ENCODE assay signal across 11 cellular contexts in the genomic region with DNA sequence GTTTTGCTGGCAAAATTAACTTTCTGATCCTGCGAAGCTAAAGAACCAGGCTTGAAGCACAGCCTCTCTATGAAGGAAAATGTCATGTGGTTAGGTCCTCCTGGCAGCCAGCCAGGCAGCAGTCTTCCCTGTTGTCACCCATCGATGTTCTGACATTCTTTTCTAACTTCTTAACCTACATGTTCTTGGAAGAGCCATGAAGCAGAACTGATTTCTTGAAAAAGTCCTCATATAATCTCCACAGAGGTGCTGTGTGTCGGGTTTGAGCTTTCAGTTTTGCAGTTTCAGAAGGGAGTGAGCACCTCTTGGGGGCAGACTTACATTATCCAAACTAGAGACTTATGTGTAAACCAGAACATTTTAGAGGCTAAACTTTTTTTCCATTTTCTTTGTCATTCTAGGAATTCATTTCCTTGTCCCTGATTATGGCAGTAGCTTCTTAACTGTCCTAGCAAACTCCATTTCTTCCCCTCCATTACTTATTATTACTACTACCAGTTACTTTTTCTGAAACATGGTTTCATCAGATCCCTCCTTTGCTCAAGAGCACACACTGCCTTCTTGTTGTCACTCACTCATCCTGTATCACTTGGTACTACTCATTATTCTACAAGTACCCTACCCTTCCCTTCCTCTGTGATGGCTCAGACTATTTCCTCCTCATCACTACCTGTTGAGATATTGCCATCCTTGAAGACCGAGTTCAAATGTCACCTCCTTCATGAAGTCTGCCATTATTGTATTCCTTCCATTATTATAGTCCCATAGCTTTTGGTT. TPM values are rescaled to one million over a fixed set of nuclear protein-coding genes. Genes with fewer than 3 reads are reported as not detected.
DNase-seq lines count a peak whose midpoint lies in the region; ATAC-seq and TF ChIP-seq lines count a peak whose summit lies in the region.
"Had no signal": no experiment of that assay in that cellular context is flagged by ENCODE, and none has a peak within 500 bp of the region (broad histone marks: within the 10 kb centered on the region; RNA-seq: fewer than 3 reads in every experiment).

No MANE protein-coding gene starts in this region.

- H3K27ac ChIP-seq in lower lobe of right lung (no peak overlapping the region), PC-3 (ENCODE audit: low read length) (no peak overlapping the region), vagina (no peak overlapping the region)
- H3K27ac ChIP-seq: parathyroid adenoma had no signal

- H3K79me2 ChIP-seq in PC-3 (ENCODE audit: low read length): no peaks in the 10 kb centered on the region
- H3K79me2 ChIP-seq: parathyroid adenoma had no signal

- no peaks in the 10 kb centered on the region for H3F3A ChIP-seq in PC-3 (ENCODE audit: low read length, unreplicated experiment)

- intact Hi-C loops in lower lobe of right lung (cut with DNase I): loop anchor here (2.0 kb wide), 1 partner anchor 103 kb away; the partner anchor contains the start of genes CCDC142 and TTC31
- intact Hi-C loops in PC-3 (cut with micrococcal nuclease): loop anchor here (5.0 kb wide), 2 partner anchors 53 to 118 kb away; partner anchors contain the start of gene MOGS
- intact Hi-C loops in vagina (cut with DNase I): loop anchor here (2.0 kb wide), 1 partner anchor 103 kb away; the partner anchor contains the start of genes CCDC142 and TTC31

- POLR2A ChIA-PET in PC-3 (lab: Charles Lee; ENCODE audit: unreplicated experiment): no interaction called here

- TF ChIP-seq CTCF in lower lobe of right lung (IDR thresholded peaks at IDR 0.05) (no peak), PC-3 (conservative IDR thresholded peaks at IDR 0.05; ENCODE audit: low read depth, low read length) (no peak), vagina (IDR thresholded peaks at IDR 0.05) (no peak)

- no peaks in the 10 kb centered on the region for H4K20me1 ChIP-seq in PC-3 (ENCODE audit: low read length)

- H3K4me3 ChIP-seq in lower lobe of right lung: no peak overlapping the region
- no peak overlapping the region for H3K4me3 ChIP-seq in PC-3 (ENCODE audit: low read length)
- H3K4me3 ChIP-seq in vagina: no peak overlapping the region

- CTCF ChIA-PET in PC-3 (lab: Charles Lee): interaction anchor here (0.6 kb wide), 1 partner anchor 280 kb away, joined by 12 read pairs; no protein-coding TSS in a partner anchor

- no peak overlapping the region for H3K9ac ChIP-seq in PC-3 (ENCODE audit: low read length)
- H3K9ac ChIP-seq: parathyroid adenoma had no signal

- no peak overlapping the region for H3K4me2 ChIP-seq in PC-3 (ENCODE audit: low read length)

- no TSS peak for BruUV-seq in PC-3 (replicated peaks; lab: Mats Ljungman, UMichigan)

- H3K4me1 ChIP-seq in lower lobe of right lung (no peaks in the 10 kb centered on the region), PC-3 (ENCODE audit: insufficient read depth, low read length) (peaks cover 19% of the 10 kb centered on the region), vagina (no peaks in the 10 kb centered on the region)
- H3K4me1 ChIP-seq: parathyroid adenoma had no signal

- in situ Hi-C loops in G401 (cut with HindIII; ENCODE audit: low sequenced_read_pairs): no loop called here

- DNase-seq in G401 (ENCODE audit: low spot score): peak; percentile 4
- peak; percentile 34 for DNase-seq in UCSD-AML1 (lab: John Stamatoyannopoulos, UW; ENCODE audit: unreplicated experiment)
- DNase-seq in lower lobe of right lung: peak; percentile 57
- no peak for DNase-seq in PC-3
- DNase-seq in COLO829 (ENCODE audit: low spot score): no peak
- no peak for DNase-seq in vagina (ENCODE audit: extremely low spot score in 2 of 2)
- no peak for DNase-seq in NCI-H1436 (lab: John Stamatoyannopoulos, UW)
- DNase-seq: NCI-H1417 treated with DMSO at 0.1 percent for 48 hours had no signal

- TF ChIP-seq POLR2A in vagina (IDR thresholded peaks at IDR 0.05): no peak

- no peak overlapping the region for H2AFZ ChIP-seq in PC-3 (ENCODE audit: low read length)
- H2AFZ ChIP-seq: parathyroid adenoma had no signal

- ATAC-seq in GM21825 (IDR thresholded peaks at IDR 0.05; ENCODE audit: unreplicated experiment) (peak; percentile 49), lower lobe of right lung (no peak), PC-3 (no peak)

- H3K36me3 ChIP-seq in lower lobe of right lung: no peaks in the 10 kb centered on the region
- H3K36me3 ChIP-seq in PC-3 (ENCODE audit: low read depth, low read length): no peaks in the 10 kb centered on the region
- H3K36me3 ChIP-seq in vagina: no peaks in the 10 kb centered on the region

- H3K9me3 ChIP-seq in lower lobe of right lung: no peaks in the 10 kb centered on the region
- no peaks in the 10 kb centered on the region for H3K9me3 ChIP-seq in PC-3 (ENCODE audit: low read length)
- no peaks in the 10 kb centered on the region for H3K9me3 ChIP-seq in vagina

- H3K27me3 ChIP-seq in lower lobe of right lung (ENCODE audit: low read depth) (peaks cover 2% of the 10 kb centered on the region), PC-3 (ENCODE audit: low read length) (no peaks in the 10 kb centered on the region), vagina (no peaks in the 10 kb centered on the region)

- no peaks in the 10 kb centered on the region for H3K9me2 ChIP-seq in PC-3 (replicated peaks; ENCODE audit: low read length)

RNA-seq across cellular contexts. Expression of gene DOK1, which starts 31.1 kb away (rescaled TPM):
- total RNA-seq in G401 (2014; rRNA removed; shearing (Covaris generic)): 28.7 and 41.5 TPM in 2 replicates
- total RNA-seq in lower lobe of right lung (38.4 TPM), PC-3 (2014; rRNA removed) (4.7 and 6.0 TPM in 2 replicates), vagina (20.1 TPM)

RNA-seq across cellular contexts. Expression of gene LOXL3, which starts 31.9 kb away (rescaled TPM):
- total RNA-seq in G401 (2014; rRNA removed; shearing (Covaris generic)): 11.4 and 14.4 TPM in 2 replicates
- total RNA-seq in lower lobe of right lung: 12.1 TPM
- 5.8 and 12.4 TPM in 2 replicates for total RNA-seq in PC-3 (2014; rRNA removed)
- 6.1 TPM for total RNA-seq in vagina

RNA-seq across cellular contexts. Expression of gene HTRA2, which starts 55.9 kb away (rescaled TPM):
- 62.1 and 62.8 TPM in 2 replicates for total RNA-seq in G401 (2014; rRNA removed; shearing (Covaris generic))
- total RNA-seq in lower lobe of right lung: 34.3 TPM
- total RNA-seq in PC-3 (2014; rRNA removed): 71.8 and 77.5 TPM in 2 replicates
- 24.3 TPM for total RNA-seq in vagina

RNA-seq across cellular contexts. Expression of gene AUP1, which starts 56.1 kb away (rescaled TPM):
- total RNA-seq in G401 (2014; rRNA removed; shearing (Covaris generic)): 120 and 137 TPM in 2 replicates
- total RNA-seq in lower lobe of right lung: 122 TPM
- 218 and 233 TPM in 2 replicates for total RNA-seq in PC-3 (2014; rRNA removed)
- total RNA-seq in vagina: 124 TPM

RNA-seq across cellular contexts. Expression of gene DQX1, which starts 59.6 kb away (rescaled TPM):
- total RNA-seq in G401 (2014; rRNA removed; shearing (Covaris generic)): 0.81 TPM in 1 of 2 replicates, not detected in the other
- total RNA-seq in lower lobe of right lung (0.44 TPM), PC-3 (2014; rRNA removed) (0.07 and 0.63 TPM in 2 replicates), vagina (9.6 TPM)
- total RNA-seq: fibroblast of villous mesenchyme had no signal

Comparison
In these comparisons a context has a peak if more than half of its experiments do, and no peak if none do; other contexts are left out.
1. DNase-seq: peak in G401 (single experiment), UCSD-AML1 (single experiment) and lower lobe of right lung (single experiment); none in PC-3 (single experiment), COLO829 (single experiment), vagina (0 of 2) and NCI-H1436 (single experiment).